14 cellular contexts compared by ENCODE assay signal in the genomic region with DNA sequence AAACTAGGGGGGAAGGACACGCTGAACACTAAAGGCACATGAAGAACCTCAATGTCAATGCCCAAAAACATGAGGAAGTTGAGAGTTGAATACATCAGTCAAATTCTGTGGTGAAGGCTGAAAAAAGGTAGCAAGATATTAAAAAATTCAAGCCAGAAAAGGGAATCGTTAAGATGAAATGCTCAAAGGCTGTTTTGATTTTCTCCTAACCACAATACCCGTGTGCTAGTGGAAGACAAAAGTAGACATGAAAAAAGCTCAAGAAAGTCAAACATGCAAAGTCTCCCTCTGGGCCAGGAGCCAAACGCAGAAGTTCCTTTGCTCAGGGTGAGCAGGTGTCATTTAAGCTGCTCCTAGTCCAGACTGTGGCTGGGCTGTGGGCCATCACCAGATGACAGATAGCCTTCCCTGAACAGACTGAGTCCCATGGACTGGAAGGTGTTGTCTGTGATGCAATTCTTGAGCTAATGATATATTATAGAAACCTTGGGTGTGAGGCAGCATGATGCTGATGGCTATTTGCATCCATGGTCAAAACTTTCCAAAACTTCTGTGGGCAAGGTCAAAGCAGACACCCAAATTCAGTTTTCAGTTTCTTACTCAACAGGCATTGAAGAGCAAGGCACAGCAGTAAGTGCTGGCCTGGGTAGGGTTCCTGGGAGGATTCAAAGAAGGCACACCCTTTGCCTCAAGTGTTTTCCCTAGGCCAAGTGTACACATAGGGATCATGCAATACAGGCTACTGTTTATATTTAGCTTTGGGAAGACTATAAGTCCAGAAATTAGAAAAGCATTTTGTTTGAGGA.
DNase-seq lines count a peak whose midpoint lies in the region; ATAC-seq, FAIRE-seq and TF ChIP-seq lines count a peak whose summit lies in the region.
"Had no signal": no experiment of that assay in that cellular context is flagged by ENCODE, and none has a peak within 500 bp of the region (broad histone marks: within the 10 kb centered on the region; RNA-seq: fewer than 3 reads in every experiment).

No MANE protein-coding gene starts in this region.

- no peaks in the 10 kb centered on the region for H4K20me1 ChIP-seq in K562 (replicated peaks; ENCODE audit: control insufficient read depth, insufficient read depth, low read length)

- no peak overlapping the region for H3K4me2 ChIP-seq in K562 (ENCODE audit: insufficient read depth, low read length)

- ATAC-seq in GM18499 (IDR thresholded peaks at IDR 0.05; ENCODE audit: insufficient read depth, unreplicated experiment) (peak; percentile 87), GM21390 (IDR thresholded peaks at IDR 0.05; ENCODE audit: unreplicated experiment) (peak; percentile 92), HG03097 (IDR thresholded peaks at IDR 0.05; ENCODE audit: low FRiP score, unreplicated experiment) (peak; percentile 57), K562 (no peak)
- ATAC-seq: HCT116 had no signal

- DNase-seq in K562 (ENCODE audit: extremely low read depth in 1 of 4, low spot score in 3 of 4), result no peak
- DNase-seq in GF-D8 (lab: John Stamatoyannopoulos, UW), result no peak
- DNase-seq in HCEC 1CT, result no peak
- no peak for DNase-seq in NCI-H345 (lab: John Stamatoyannopoulos, UW)
- no peak for DNase-seq in H4 (ENCODE audit: low spot score)
- DNase-seq: activated CD4-positive, alpha-beta T cell treated with anti-CD3 and anti-CD28 coated beads, Interleukin-2, amount 10 ng/mL, durations not matched to agents 24 days and 14 days; CD4-positive, CD25-positive, alpha-beta regulatory T cell; kidney glomerular epithelial cell; NCI-H1436 treated with DMSO at 0.1 percent for 48 hours had no signal

- H3K9me1 ChIP-seq in K562 (ENCODE audit: control insufficient read depth, insufficient read depth, low read length), result no peaks in the 10 kb centered on the region

- no peak overlapping the region for H2AFZ ChIP-seq in K562 (ENCODE audit: low read depth, low read length)

- no peaks in the 10 kb centered on the region for H3K79me2 ChIP-seq in K562 (ENCODE audit: control insufficient read depth, insufficient read depth, low read length)

- no peak for TF ChIP-seq CTCF in K562 (IDR thresholded peaks at IDR 0.05 in 2 of 3, conservative IDR thresholded peaks at IDR 0.05 in 1 of 3; ENCODE audit: insufficient read depth in 2 of 3, low read depth in 1 of 3, low read length in 3 of 3)

- no peak for TF ChIP-seq RAD21 in K562 (CRISPR knock-in tag; conservative IDR thresholded peaks at IDR 0.05 in 1 of 2, IDR thresholded peaks at IDR 0.05 in 1 of 2)

- intact Hi-C loops in K562 (cut with micrococcal nuclease), result loop anchor here (10.0 kb wide), 1 partner anchor 448 kb away; no protein-coding TSS in a partner anchor

- POLR2A ChIA-PET in K562 (lab: Yijun Ruan, JAX), result interaction anchor here (1.0 kb wide), 1 partner anchor 14 kb away, joined by 4 read pairs; no protein-coding TSS in a partner anchor

- H3K36me3 ChIP-seq in K562 (ENCODE audit: control insufficient read depth, insufficient read depth, low read length), result no peaks in the 10 kb centered on the region

- 0% methylated on average over 4 of the region's 4 CpGs for WGBS in K562 (ENCODE audit: insufficient coverage, low coverage, missing lambda C conversion rate)

- no peak overlapping the region for H3K27ac ChIP-seq in K562 (ENCODE audit: extremely low read depth, low read depth, low read length)
- H3K27ac ChIP-seq: epithelial cell of prostate had no signal

- no peaks in the 10 kb centered on the region for H3K9me3 ChIP-seq in K562 (replicated peaks; ENCODE audit: control insufficient read depth, insufficient read depth, low read depth, low read length)

- H3K4me1 ChIP-seq in K562 (replicated peaks in 1 of 2; ENCODE audit: control insufficient read depth in 2 of 2, insufficient read depth in 2 of 2, low read length in 2 of 2), result no peaks in the 10 kb centered on the region

- in situ Hi-C loops in K562 (cut with MboI), result no loop called here

- BruUV-seq in K562 (replicated peaks; lab: Mats Ljungman, UMichigan), result no TSS peak

- CTCF ChIA-PET in K562 (lab: Yijun Ruan, JAX; ENCODE audit: low intra/inter-chr PET ratio), result no interaction called here

- no peak overlapping the region for H3K4me3 ChIP-seq in K562

- TF ChIP-seq EP300 in K562 (IDR thresholded peaks at IDR 0.05; ENCODE audit: low read length), result no peak

- no peak for FAIRE-seq in K562 (lab: Jason Lieb, UNC)

- no peak overlapping the region for H3K9ac ChIP-seq in K562 (ENCODE audit: insufficient read depth in 1 of 2, low read depth in 2 of 2, low read length in 2 of 2)

- H3K27me3 ChIP-seq in K562 (ENCODE audit: control insufficient read depth in 2 of 2, insufficient read depth in 2 of 2, low read length in 2 of 2), result peaks cover 0 to 4% of the 10 kb centered on the region in 2 experiments; a peak in 1 of 5 replicates

- TF ChIP-seq POLR2A in K562 (conservative IDR thresholded peaks at IDR 0.05), result no peak

TF ChIP-seq in K562, 482 proteins besides CTCF, POLR2A, EP300 and RAD21:
- no peak for TF ChIP-seq CEBPG (CRISPR knock-in tag; IDR thresholded peaks at IDR 0.05)
- peak in 1 of 2 experiments; percentile 12; a peak in 1 of 4 replicates for TF ChIP-seq CEBPG (tag; conservative IDR thresholded peaks at IDR 0.05 in 1 of 2, IDR thresholded peaks at IDR 0.05 in 1 of 2)
- TF ChIP-seq MEIS2 (IDR thresholded peaks at IDR 0.05; ENCODE audit: partially characterized antibody), result peak; percentile 15
- no peak for TF ChIP-seq SUPT5H (IDR thresholded peaks at IDR 0.05)
